8 cellular contexts compared by ENCODE assay signal in the genomic region with DNA sequence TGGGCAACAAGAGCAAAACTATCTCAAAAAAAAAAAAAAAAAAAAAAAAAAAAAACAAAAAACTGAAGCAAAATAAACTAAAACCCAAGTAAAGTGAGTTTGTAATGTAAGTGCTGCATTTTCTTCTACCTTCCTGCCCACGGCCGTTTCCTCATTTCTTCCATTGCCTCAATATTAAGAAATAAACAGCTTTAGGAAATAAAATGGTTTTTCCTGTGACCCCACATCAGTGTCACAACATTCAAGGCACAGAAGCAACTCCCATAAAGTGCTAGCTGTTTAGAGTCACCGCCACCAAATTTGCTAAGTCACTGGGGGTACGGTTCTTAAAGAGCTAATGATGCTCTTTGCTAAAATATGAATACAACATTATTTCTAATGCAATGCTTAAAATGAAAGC. TPM values are rescaled to one million over a fixed set of nuclear protein-coding genes. Genes with fewer than 3 reads are reported as not detected.
DNase-seq lines count a peak whose midpoint lies in the region; ATAC-seq, FAIRE-seq and TF ChIP-seq lines count a peak whose summit lies in the region.

No MANE protein-coding gene starts in this region.

- 95% methylated on average over 4 of the region's 4 CpGs for WGBS in HUES64

- peak overlapping the region; percentile 89 for H3K27ac Mint-ChIP-seq in activated T-helper 1 cell treated with anti-CD3 and anti-CD28 coated beads, Interleukin-12 subunit alpha, Interleukin-12 subunit beta, Interleukin-2, Interleukin-4 antibody, amounts not matched to agents 30 ng/mL and 10 ng/mL and 1 ng/mL, durations not matched to agents 14 hours and 24 hours and 36 hours

- H3K4me1 Mint-ChIP-seq in activated T-helper 1 cell treated with anti-CD3 and anti-CD28 coated beads, Interleukin-12 subunit alpha, Interleukin-12 subunit beta, Interleukin-2, Interleukin-4 antibody, amounts not matched to agents 30 ng/mL and 10 ng/mL and 1 ng/mL, durations not matched to agents 14 hours and 24 hours and 36 hours (ENCODE audit: low read depth): peaks cover 57% of the 10 kb centered on the region

- H3K36me3 Mint-ChIP-seq in activated T-helper 1 cell treated with anti-CD3 and anti-CD28 coated beads, Interleukin-12 subunit alpha, Interleukin-12 subunit beta, Interleukin-2, Interleukin-4 antibody, amounts not matched to agents 30 ng/mL and 10 ng/mL and 1 ng/mL, durations not matched to agents 14 hours and 24 hours and 36 hours (ENCODE audit: low read depth): peaks cover 56% of the 10 kb centered on the region

- H3K4me1 ChIP-seq in ACC112 (ENCODE audit: control insufficient read depth, insufficient read depth, low read length, unreplicated experiment): peaks cover 39% of the 10 kb centered on the region
- peaks cover 48% of the 10 kb centered on the region for H3K4me1 ChIP-seq in HUES64 (ENCODE audit: insufficient read depth, low read length)
- peaks cover 15 to 31% of the 10 kb centered on the region in 2 donors for H3K4me1 ChIP-seq in kidney (ENCODE audit: control insufficient read depth in 1 of 2, insufficient read depth in 1 of 2, low read depth in 1 of 2, low read length in 2 of 2)

- H2AFZ ChIP-seq in ACC112 (ENCODE audit: low read length, unreplicated experiment): no peak overlapping the region

- H3K27me3 ChIP-seq in ACC112 (ENCODE audit: insufficient read depth, low read length) (no peaks in the 10 kb centered on the region), HUES64 (ENCODE audit: insufficient read depth, low read length) (peaks cover 8% of the 10 kb centered on the region; the same call in 1 of the 2 replicates)

- peak overlapping the region; percentile 97 for H3K4me3 Mint-ChIP-seq in activated T-helper 1 cell treated with anti-CD3 and anti-CD28 coated beads, Interleukin-12 subunit alpha, Interleukin-12 subunit beta, Interleukin-2, Interleukin-4 antibody, amounts not matched to agents 30 ng/mL and 10 ng/mL and 1 ng/mL, durations not matched to agents 14 hours and 24 hours and 36 hours

- no peak overlapping the region; the same call in 1 of the 2 replicates for H3K9ac ChIP-seq in HUES64 (ENCODE audit: low read depth, low read length)
- H3K9ac ChIP-seq in kidney (ENCODE audit: low read length in 2 of 2): peak overlapping the region in 1 of 2 donors; percentile 60

- H3K27ac ChIP-seq in ACC112 (ENCODE audit: low read depth, low read length): peak overlapping the region; percentile 96
- H3K27ac ChIP-seq in HUES64 (ENCODE audit: low read depth, low read length): peak overlapping the region; percentile 12; the same call in 1 of the 2 replicates
- H3K27ac ChIP-seq in kidney (ENCODE audit: low read depth in 2 of 2, low read length in 2 of 2): peak overlapping the region in 1 of 2 donors; percentile 11

- H3K36me3 ChIP-seq in ACC112 (ENCODE audit: insufficient read depth, low read length): peaks cover 26% of the 10 kb centered on the region
- peaks cover 36% of the 10 kb centered on the region for H3K36me3 ChIP-seq in HUES64 (ENCODE audit: insufficient read depth, low read length)
- H3K36me3 ChIP-seq in kidney (ENCODE audit: control insufficient read depth in 1 of 2, insufficient read depth in 2 of 2, low read length in 2 of 2): peaks cover 0 to 2% of the 10 kb centered on the region in 2 donors

- TF ChIP-seq CTCF in kidney (IDR thresholded peaks at IDR 0.05; ENCODE audit: borderline replicate concordance, extremely low read depth, insufficient read depth): no peak

- H3K4me3 ChIP-seq in ACC112 (ENCODE audit: low read depth, low read length) (peak overlapping the region; percentile 83), HUES64 (ENCODE audit: low read length) (peak overlapping the region; percentile 100), kidney (ENCODE audit: low read length in 2 of 2) (peak overlapping the region; percentile 15 to 47)

- H3K27me3 Mint-ChIP-seq in activated T-helper 1 cell treated with anti-CD3 and anti-CD28 coated beads, Interleukin-12 subunit alpha, Interleukin-12 subunit beta, Interleukin-2, Interleukin-4 antibody, amounts not matched to agents 30 ng/mL and 10 ng/mL and 1 ng/mL, durations not matched to agents 14 hours and 24 hours and 36 hours (ENCODE audit: insufficient read depth): no peaks in the 10 kb centered on the region

- FAIRE-seq in kidney (lab: Jason Lieb, UNC): no peak
- FAIRE-seq in frontal cortex (lab: Jason Lieb, UNC): no peak

- H3K9me3 ChIP-seq in HUES64 (ENCODE audit: insufficient read depth, low read depth, low read length) (no peaks in the 10 kb centered on the region), kidney (ENCODE audit: control insufficient read depth in 1 of 2, low read length in 2 of 2) (no peaks in the 10 kb centered on the region)

- intact Hi-C loops in activated T-helper 1 cell treated with anti-CD3 and anti-CD28 coated beads, Interleukin-12 subunit alpha, Interleukin-12 subunit beta, Interleukin-2, Interleukin-4 antibody, amounts not matched to agents 30 ng/mL and 10 ng/mL and 1 ng/mL, durations not matched to agents 14 hours and 24 hours and 36 hours (cut with micrococcal nuclease): loop anchor here (1.0 kb wide), 6 partner anchors 10 to 247 kb away; partner anchors contain the start of genes ARIH1, CELF6, MYO9A and PARP6
- intact Hi-C loops in kidney (cut with DNase I): no loop called here

- ATAC-seq in GM19023 (IDR thresholded peaks at IDR 0.05; ENCODE audit: unreplicated experiment): no peak
- ATAC-seq in HG03280 (IDR thresholded peaks at IDR 0.05; ENCODE audit: unreplicated experiment): no peak

- DNase-seq in activated T-helper 1 cell treated with anti-CD3 and anti-CD28 coated beads, Interleukin-12 subunit alpha, Interleukin-12 subunit beta, Interleukin-2, Interleukin-4 antibody, amounts not matched to agents 30 ng/mL and 10 ng/mL and 1 ng/mL, durations not matched to agents 14 hours and 24 hours and 36 hours (ENCODE audit: low spot score): no peak
- no peak for DNase-seq in kidney
- DNase-seq in frontal cortex (ENCODE audit: low spot score in 2 of 2): no peak
- no peak for DNase-seq in activated effector memory CD4-positive, alpha-beta T cell treated with Interleukin-2 at 50 U/mL for 16 hours

- H3K79me2 ChIP-seq in ACC112 (ENCODE audit: control insufficient read depth, insufficient read depth, low read length, unreplicated experiment): peaks cover 65% of the 10 kb centered on the region

- no peaks in the 10 kb centered on the region for H3K9me3 Mint-ChIP-seq in activated T-helper 1 cell treated with anti-CD3 and anti-CD28 coated beads, Interleukin-12 subunit alpha, Interleukin-12 subunit beta, Interleukin-2, Interleukin-4 antibody, amounts not matched to agents 30 ng/mL and 10 ng/mL and 1 ng/mL, durations not matched to agents 14 hours and 24 hours and 36 hours

RNA-seq across cellular contexts. Expression of gene PKM, which starts 3.3 kb away (rescaled TPM):
- 711 TPM for polyA plus RNA-seq in HUES64 (2013, experiment 1 of 2)
- polyA plus RNA-seq in HUES64 (2013, experiment 2 of 2): 828 TPM
- 2,409 and 2,442 TPM in 2 replicates for total RNA-seq in activated T-helper 1 cell treated with anti-CD3 and anti-CD28 coated beads, Interleukin-12 subunit alpha, Interleukin-12 subunit beta, Interleukin-2, Interleukin-4 antibody, amounts not matched to agents 30 ng/mL and 10 ng/mL and 1 ng/mL, durations not matched to agents 14 hours and 24 hours and 36 hours
- total RNA-seq in kidney (1,124 TPM), frontal cortex (285 TPM)
- 799 TPM for polyA plus RNA-seq in kidney (ENCODE audit: insufficient read depth, low read depth, low replicate concordance)

RNA-seq across cellular contexts. Expression of gene GRAMD2A, which starts 30.1 kb away (rescaled TPM):
- polyA plus RNA-seq in HUES64 (2013, experiment 1 of 2): 0.15 TPM
- 1.0 TPM for polyA plus RNA-seq in HUES64 (2013, experiment 2 of 2)
- 0.21 TPM in 1 of 2 replicates, not detected in the other for total RNA-seq in activated T-helper 1 cell treated with anti-CD3 and anti-CD28 coated beads, Interleukin-12 subunit alpha, Interleukin-12 subunit beta, Interleukin-2, Interleukin-4 antibody, amounts not matched to agents 30 ng/mL and 10 ng/mL and 1 ng/mL, durations not matched to agents 14 hours and 24 hours and 36 hours
- 5.4 TPM for total RNA-seq in kidney
- polyA plus RNA-seq in kidney (ENCODE audit: insufficient read depth, low read depth, low replicate concordance): 2.7 TPM
- total RNA-seq in frontal cortex: 1.2 TPM

RNA-seq across cellular contexts. Expression of gene PARP6, which starts 44.6 kb away (rescaled TPM):
- 21.5 TPM for polyA plus RNA-seq in HUES64 (2013, experiment 1 of 2)
- 29.5 TPM for polyA plus RNA-seq in HUES64 (2013, experiment 2 of 2)
- 79.3 and 87.1 TPM in 2 replicates for total RNA-seq in activated T-helper 1 cell treated with anti-CD3 and anti-CD28 coated beads, Interleukin-12 subunit alpha, Interleukin-12 subunit beta, Interleukin-2, Interleukin-4 antibody, amounts not matched to agents 30 ng/mL and 10 ng/mL and 1 ng/mL, durations not matched to agents 14 hours and 24 hours and 36 hours
- 69.7 TPM for total RNA-seq in kidney
- 50.4 TPM for polyA plus RNA-seq in kidney (ENCODE audit: insufficient read depth, low read depth, low replicate concordance)
- total RNA-seq in frontal cortex: 55.4 TPM

Comparison
In these comparisons a context has a peak if more than half of its experiments do, and no peak if none do; other contexts are left out.
1. H3K4me3 ChIP-seq: peak in every context shown above with its lines; median percentile 100 in HUES64; 83 in ACC112; 31 in kidney.